In genomic region chr16:86948046-86948445, GRCh38 we compare ENCODE assay signal across 25 cellular contexts.
"Had no signal": no experiment of that assay in that cellular context is flagged by ENCODE, and none has a peak within 500 bp of the region (broad histone marks: within the 10 kb centered on the region; RNA-seq: fewer than 3 reads in every experiment).

No MANE protein-coding gene starts in this region.

- H3K27ac Mint-ChIP-seq: activated CD4-positive, alpha-beta memory T cell treated with anti-CD3 and anti-CD28 coated beads, Interleukin-2, amount 10 ng/mL, durations not matched to agents 7 days and 5 days; activated CD4-positive, alpha-beta T cell treated with anti-CD3 and anti-CD28 coated beads for 36 hours; activated CD4-positive, alpha-beta T cell treated with anti-CD3 and anti-CD28 coated beads, Interleukin-2, amount 10 ng/mL, durations not matched to agents 7 days and 5 days; activated naive CD4-positive, alpha-beta T cell treated with anti-CD3 and anti-CD28 coated beads, Interleukin-2, amount 10 ng/mL, durations not matched to agents 7 days and 5 days; activated naive CD4-positive, alpha-beta T cell treated with anti-CD3 and anti-CD28 coated beads, Interleukin-2, amount 50 U/mL, for 72 hours; activated naive CD8-positive, alpha-beta T cell treated with anti-CD3 and anti-CD28 coated beads, Interleukin-2, amount 10 ng/mL, durations not matched to agents 7 days and 5 days; activated T-cell treated with anti-CD3 and anti-CD28 coated beads, Interleukin-2, amount 50 U/mL, for 24 hours; activated T-cell treated with anti-CD3 and anti-CD28 coated beads, Interleukin-2, amount 50 U/mL, for 72 hours had no signal

- H3K27ac ChIP-seq: brain microvascular endothelial cell, colonic mucosa had no signal

- H3K27me3 ChIP-seq: brain microvascular endothelial cell, colonic mucosa had no signal

- H3K36me3 Mint-ChIP-seq: activated naive CD4-positive, alpha-beta T cell treated with anti-CD3 and anti-CD28 coated beads, Interleukin-2, amount 10 ng/mL, durations not matched to agents 7 days and 5 days; activated naive CD4-positive, alpha-beta T cell treated with anti-CD3 and anti-CD28 coated beads, Interleukin-2, amount 50 U/mL, for 72 hours; activated naive CD8-positive, alpha-beta T cell treated with anti-CD3 and anti-CD28 coated beads, Interleukin-2, amount 10 ng/mL, durations not matched to agents 7 days and 5 days had no signal

- H3K4me3 ChIP-seq: colonic mucosa had no signal

- H3K9me3 ChIP-seq: colonic mucosa had no signal

- H3K9me3 Mint-ChIP-seq: activated CD4-positive, alpha-beta memory T cell treated with anti-CD3 and anti-CD28 coated beads, Interleukin-2, amount 10 ng/mL, durations not matched to agents 7 days and 5 days; activated CD4-positive, alpha-beta T cell treated with anti-CD3 and anti-CD28 coated beads, Interleukin-2, amount 10 ng/mL, durations not matched to agents 7 days and 5 days; activated naive CD4-positive, alpha-beta T cell treated with anti-CD3 and anti-CD28 coated beads, Interleukin-2, amount 10 ng/mL, durations not matched to agents 7 days and 5 days; activated naive CD8-positive, alpha-beta T cell treated with anti-CD3 and anti-CD28 coated beads, Interleukin-2, amount 10 ng/mL, durations not matched to agents 7 days and 5 days; activated T-cell treated with anti-CD3 and anti-CD28 coated beads, Interleukin-2, amount 50 U/mL, for 24 hours; activated T-cell treated with anti-CD3 and anti-CD28 coated beads, Interleukin-2, amount 50 U/mL, for 72 hours had no signal

- H3K4me1 Mint-ChIP-seq: activated CD4-positive, alpha-beta memory T cell treated with anti-CD3 and anti-CD28 coated beads, Interleukin-2, amount 10 ng/mL, durations not matched to agents 7 days and 5 days; activated CD4-positive, alpha-beta T cell treated with anti-CD3 and anti-CD28 coated beads for 36 hours; activated CD4-positive, alpha-beta T cell treated with anti-CD3 and anti-CD28 coated beads, Interleukin-2, amount 10 ng/mL, durations not matched to agents 7 days and 5 days; activated naive CD4-positive, alpha-beta T cell treated with anti-CD3 and anti-CD28 coated beads, Interleukin-2, amount 10 ng/mL, durations not matched to agents 7 days and 5 days; activated naive CD8-positive, alpha-beta T cell treated with anti-CD3 and anti-CD28 coated beads, Interleukin-2, amount 10 ng/mL, durations not matched to agents 7 days and 5 days had no signal

- H3K36me3 ChIP-seq: brain microvascular endothelial cell, colonic mucosa had no signal

- DNase-seq: activated CD4-positive, alpha-beta memory T cell treated with anti-CD3 and anti-CD28 coated beads, Interleukin-2, amount 10 ng/mL, durations not matched to agents 7 days and 5 days; activated CD4-positive, alpha-beta T cell treated with anti-CD3 and anti-CD28 coated beads for 36 hours; activated CD4-positive, alpha-beta T cell treated with anti-CD3 and anti-CD28 coated beads, Interleukin-2, amount 10 ng/mL, durations not matched to agents 7 days and 5 days; activated CD4-positive, alpha-beta T cell treated with anti-CD3 and anti-CD28 coated beads, Interleukin-2, amount 50 U/mL, for 4 hours; activated CD4-positive, CD25-positive, alpha-beta regulatory T cell; activated CD4-positive, CD25-positive, alpha-beta regulatory T cell treated with anti-CD3 and anti-CD28 coated beads, Interleukin-2, amount 50 U/mL, for 72 hours; activated CD8-positive, alpha-beta memory T cell treated with anti-CD3 and anti-CD28 coated beads, Interleukin-2, amount 50 U/mL, for 48 hours; activated gamma-delta T cell; activated naive CD4-positive, alpha-beta T cell; activated naive CD4-positive, alpha-beta T cell treated with anti-CD3 and anti-CD28 coated beads, Interleukin-2, amount 10 ng/mL, durations not matched to agents 7 days and 5 days; activated naive CD8-positive, alpha-beta T cell treated with anti-CD3 and anti-CD28 coated beads, Interleukin-2, amount 10 ng/mL, durations not matched to agents 7 days and 5 days; activated T-cell treated with anti-CD3 and anti-CD28 coated beads for 4 hours; activated T-cell treated with anti-CD3 and anti-CD28 coated beads, Interleukin-2, amount 50 U/mL, for 24 hours; activated T-cell treated with anti-CD3 and anti-CD28 coated beads, Interleukin-2, amount 50 U/mL, for 72 hours; brain microvascular endothelial cell; colonic mucosa; effector CD8-positive, alpha-beta T cell; foreskin fibroblast; T-helper 2 cell had no signal

- H3K4me1 ChIP-seq: colonic mucosa had no signal

- FAIRE-seq: astrocyte, bronchial epithelial cell, endometrium, frontal cortex had no signal

- H3K4me3 Mint-ChIP-seq: activated CD4-positive, alpha-beta memory T cell treated with anti-CD3 and anti-CD28 coated beads, Interleukin-2, amount 10 ng/mL, durations not matched to agents 7 days and 5 days; activated CD4-positive, alpha-beta T cell treated with anti-CD3 and anti-CD28 coated beads for 36 hours; activated CD4-positive, alpha-beta T cell treated with anti-CD3 and anti-CD28 coated beads, Interleukin-2, amount 10 ng/mL, durations not matched to agents 7 days and 5 days; activated naive CD4-positive, alpha-beta T cell treated with anti-CD3 and anti-CD28 coated beads, Interleukin-2, amount 10 ng/mL, durations not matched to agents 7 days and 5 days; activated naive CD8-positive, alpha-beta T cell treated with anti-CD3 and anti-CD28 coated beads, Interleukin-2, amount 10 ng/mL, durations not matched to agents 7 days and 5 days; activated T-cell treated with anti-CD3 and anti-CD28 coated beads, Interleukin-2, amount 50 U/mL, for 24 hours; activated T-cell treated with anti-CD3 and anti-CD28 coated beads, Interleukin-2, amount 50 U/mL, for 72 hours had no signal

- H3K27me3 Mint-ChIP-seq: activated CD4-positive, alpha-beta memory T cell treated with anti-CD3 and anti-CD28 coated beads, Interleukin-2, amount 10 ng/mL, durations not matched to agents 7 days and 5 days; activated CD4-positive, alpha-beta T cell treated with anti-CD3 and anti-CD28 coated beads, Interleukin-2, amount 10 ng/mL, durations not matched to agents 7 days and 5 days; activated naive CD4-positive, alpha-beta T cell treated with anti-CD3 and anti-CD28 coated beads, Interleukin-2, amount 10 ng/mL, durations not matched to agents 7 days and 5 days; activated naive CD8-positive, alpha-beta T cell treated with anti-CD3 and anti-CD28 coated beads, Interleukin-2, amount 10 ng/mL, durations not matched to agents 7 days and 5 days had no signal

- ATAC-seq: activated CD4-positive, alpha-beta T cell treated with anti-CD3 and anti-CD28 coated beads for 36 hours; activated naive CD4-positive, alpha-beta T cell treated with anti-CD3 and anti-CD28 coated beads, Interleukin-2, amount 50 U/mL, for 72 hours; activated T-cell treated with anti-CD3 and anti-CD28 coated beads, Interleukin-2, amount 50 U/mL, for 72 hours; esophagus mucosa had no signal
